Comparison of ENCODE assay signal across 8 cellular contexts in genomic region chr1:68120136-68120791, GRCh38.
DNase-seq lines count a peak whose midpoint lies in the region; ATAC-seq and TF ChIP-seq lines count a peak whose summit lies in the region.

No MANE protein-coding gene starts in this region.

- ATAC-seq in GM19463 (IDR thresholded peaks at IDR 0.05; ENCODE audit: unreplicated experiment) (peak; percentile 70), HG03521 (IDR thresholded peaks at IDR 0.05; ENCODE audit: unreplicated experiment) (peak; percentile 60)

- TF ChIP-seq CTCF in astrocyte of the spinal cord (IDR thresholded peaks at IDR 0.05; ENCODE audit: low read depth, low read length) = peak; percentile 68

- in situ Hi-C loops in astrocyte of the spinal cord (cut with HindIII; ENCODE audit: low sequenced_read_pairs) = no loop called here

- DNase-seq in DMS79 (lab: John Stamatoyannopoulos, UW) (peak; percentile 3), DMS79 treated with DMSO at 0.1 percent for 48 hours (lab: John Stamatoyannopoulos, UW) (no peak), NCI-H82 treated with DMSO at 0.1 percent for 48 hours (lab: John Stamatoyannopoulos, UW; ENCODE audit: unreplicated experiment) (peak; percentile 54), astrocyte of the spinal cord (ENCODE audit: low read depth, low spot score) (peak; percentile 87), iPS-NIHi7 (ENCODE audit: extremely low spot score) (peak; percentile 77)
- DNase-seq in stimulated activated CD4-positive, alpha-beta T cell treated with anti-CD3 and anti-CD28 coated beads, Interleukin-2, amount 100 ng/mL, for 24 hours = peak; percentile 28 to 38

- H3K4me3 ChIP-seq in astrocyte of the spinal cord (ENCODE audit: low read depth, low read length) = no peak overlapping the region
